8 cellular contexts compared by ENCODE assay signal in genomic region chr6:43977404-43978111, GRCh38.
DNase-seq lines count a peak whose midpoint lies in the region; ATAC-seq and TF ChIP-seq lines count a peak whose summit lies in the region.

No MANE protein-coding gene starts in this region.

- peaks cover 17 to 45% of the 10 kb centered on the region in 2 donors for H3K27me3 Mint-ChIP-seq in natural killer cell (ENCODE audit: low read depth in 2 of 2)

- peaks cover 12 to 16% of the 10 kb centered on the region in 2 donors for H3K4me1 Mint-ChIP-seq in natural killer cell

- DNase-seq in RPMI8226 (peak; percentile 53), natural killer cell (peak; percentile 15), SK-N-DZ (ENCODE audit: low spot score) (no peak), caudate nucleus (lab: John Stamatoyannopoulos, UW) (no peak)
- DNase-seq in stimulated activated CD4-positive, alpha-beta T cell treated with anti-CD3 and anti-CD28 coated beads, Interleukin-4, amount 100 ng/mL, for 1 hour, result no peak
- no peak for DNase-seq in stimulated activated CD4-positive, alpha-beta T cell treated with anti-CD3 and anti-CD28 coated beads, Interleukin-12 subunit alpha, Interleukin-12 subunit beta, amount 100 ng/mL, for 4 hours

- H3K4me3 Mint-ChIP-seq in natural killer cell, result no peak overlapping the region

- peak overlapping the region in 1 of 2 donors; percentile 74 for H3K27ac Mint-ChIP-seq in natural killer cell

- intact Hi-C loops in natural killer cell (cut with micrococcal nuclease), result no loop called here

- no peaks in the 10 kb centered on the region for H3K9me3 Mint-ChIP-seq in natural killer cell

- TF ChIP-seq CTCF in natural killer cell (IDR thresholded peaks at IDR 0.05), result no peak

- H3K27ac ChIP-seq in caudate nucleus (ENCODE audit: low read depth, low read length), result no peak overlapping the region

- peak; percentile 84 for ATAC-seq in GM19023 (IDR thresholded peaks at IDR 0.05; ENCODE audit: unreplicated experiment)
- ATAC-seq in HG02763 (IDR thresholded peaks at IDR 0.05; ENCODE audit: unreplicated experiment), result peak; percentile 77
- peak; percentile 55 to 76 (median 74) for ATAC-seq in natural killer cell

- H3K36me3 Mint-ChIP-seq in natural killer cell, result no peaks in the 10 kb centered on the region

Comparison
In these comparisons a context has a peak if more than half of its experiments do, and no peak if none do; other contexts are left out.
1. DNase-seq: peak in RPMI8226 (single experiment) and natural killer cell (single experiment); none in SK-N-DZ (single experiment), caudate nucleus (0 of 61), stimulated activated CD4-positive, alpha-beta T cell treated with anti-CD3 and anti-CD28 coated beads, Interleukin-4, amount 100 ng/mL, for 1 hour (single experiment) and stimulated activated CD4-positive, alpha-beta T cell treated with anti-CD3 and anti-CD28 coated beads, Interleukin-12 subunit alpha, Interleukin-12 subunit beta, amount 100 ng/mL, for 4 hours (single experiment).
2. Peak in every context shown above with its lines, with median percentiles within 50 percentile points of each other: ATAC-seq.